Comparison of ENCODE assay signal across 8 cellular contexts in the genomic region with DNA sequence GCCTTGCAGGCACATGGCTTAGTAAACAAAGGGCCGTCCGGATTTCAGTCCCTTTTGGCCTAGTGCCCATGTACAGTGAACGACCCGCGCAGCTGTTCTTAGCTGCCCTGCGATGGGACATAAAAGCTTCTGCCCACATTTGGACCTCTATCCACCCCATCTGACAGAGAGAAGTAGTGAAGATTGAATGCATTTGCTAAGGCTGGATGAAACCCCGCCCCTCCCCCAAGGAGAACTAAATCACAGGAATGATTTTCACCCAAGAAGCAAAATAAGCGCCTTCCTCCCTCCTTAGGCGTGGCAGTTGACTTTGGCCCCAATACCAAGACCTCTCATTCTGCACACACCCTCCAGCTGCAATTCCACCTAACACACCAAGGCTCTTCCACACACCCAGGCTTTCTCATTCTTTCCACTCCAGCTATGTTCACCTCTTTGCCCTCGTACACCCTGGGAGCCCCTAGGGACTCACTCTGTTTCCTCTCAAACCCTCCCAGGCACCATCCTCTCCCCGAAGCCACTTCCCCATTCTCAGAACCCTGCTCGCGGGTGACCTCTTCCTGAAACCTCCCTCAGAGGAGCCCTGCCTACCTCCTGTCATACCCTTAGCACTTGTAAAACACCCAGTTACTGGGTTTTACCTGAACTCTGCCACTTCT. TPM values are rescaled to one million over a fixed set of nuclear protein-coding genes. Genes with fewer than 3 reads are reported as not detected.
A peak's percentile ranks its signal among the peaks of the same experiment; 100 is the strongest.
DNase-seq lines count a peak whose midpoint lies in the region; ATAC-seq and TF ChIP-seq lines count a peak whose summit lies in the region.

No MANE protein-coding gene starts in this region.

- H3K9me3 Mint-ChIP-seq in MCF 10A (ENCODE audit: unreplicated experiment) (no peaks in the 10 kb centered on the region), WTC11 (peaks cover 8% of the 10 kb centered on the region)
- H3K9me3 Mint-ChIP-seq in effector memory CD8-positive, alpha-beta T cell = no peaks in the 10 kb centered on the region
- peaks cover 0 to 6% of the 10 kb centered on the region in 2 donors for H3K9me3 Mint-ChIP-seq in stimulated activated naive CD8-positive, alpha-beta T cell treated with anti-CD3 and anti-CD28 coated beads, Interleukin-15, amount 100 ng/mL, for 72 hours

- intact Hi-C loops in MCF 10A (cut with micrococcal nuclease) (no loop called here), breast epithelium (cut with DNase I; ENCODE audit: low total_unique reads) (no loop called here)

- CTCF ChIA-PET in MCF 10A (lab: Yijun Ruan, JAX) = interaction anchor here (1.7 to 3.1 kb wide), 3 partner anchors 9 to 80 kb away, joined by 5 to 14 read pairs (median 7); a partner anchor contains a TSS
- CTCF ChIA-PET in WTC11 (lab: Charles Lee) = no interaction called here

- H3K36me3 Mint-ChIP-seq in MCF 10A (ENCODE audit: insufficient read depth, unreplicated experiment) (no peaks in the 10 kb centered on the region), WTC11 (no peaks in the 10 kb centered on the region)
- H3K36me3 Mint-ChIP-seq in effector memory CD8-positive, alpha-beta T cell (ENCODE audit: insufficient read depth) = peaks cover 5% of the 10 kb centered on the region

- peak; percentile 94 for ATAC-seq in HG02884 (IDR thresholded peaks at IDR 0.05; ENCODE audit: unreplicated experiment)
- peak; percentile 33 for ATAC-seq in effector memory CD8-positive, alpha-beta T cell (replicated peaks)
- peak; percentile 94 for ATAC-seq in stimulated activated naive CD8-positive, alpha-beta T cell treated with anti-CD3 and anti-CD28 coated beads, Interleukin-15, amount 100 ng/mL, for 72 hours
- no peak for ATAC-seq in WTC11

- no peaks in the 10 kb centered on the region for H3K36me3 ChIP-seq in breast epithelium

- H3K27me3 Mint-ChIP-seq in MCF 10A (ENCODE audit: insufficient read depth, unreplicated experiment) = no peaks in the 10 kb centered on the region
- H3K27me3 Mint-ChIP-seq in effector memory CD8-positive, alpha-beta T cell = peaks cover 37 to 45% of the 10 kb centered on the region in 2 donors
- peaks cover 42% of the 10 kb centered on the region for H3K27me3 Mint-ChIP-seq in stimulated activated naive CD8-positive, alpha-beta T cell treated with anti-CD3 and anti-CD28 coated beads, Interleukin-15, amount 100 ng/mL, for 72 hours
- H3K27me3 Mint-ChIP-seq in WTC11 (ENCODE audit: low read depth) = peaks cover 3% of the 10 kb centered on the region; the same call in 1 of the 2 replicates

- BruUV-seq in MCF 10A (replicated peaks; lab: Mats Ljungman, UMichigan) = no TSS peak

- H3K27ac Mint-ChIP-seq in MCF 10A (ENCODE audit: low read depth, unreplicated experiment) = peak overlapping the region; percentile 16
- no peak overlapping the region for H3K27ac Mint-ChIP-seq in effector memory CD8-positive, alpha-beta T cell
- H3K27ac Mint-ChIP-seq in stimulated activated naive CD8-positive, alpha-beta T cell treated with anti-CD3 and anti-CD28 coated beads, Interleukin-15, amount 100 ng/mL, for 72 hours = no peak overlapping the region
- no peak overlapping the region for H3K27ac Mint-ChIP-seq in WTC11

- no peak overlapping the region for H3K27ac ChIP-seq in breast epithelium

- no peak for TF ChIP-seq POLR2A in breast epithelium (IDR thresholded peaks at IDR 0.05)

- H3K4me3 ChIP-seq in breast epithelium = no peak overlapping the region

- no peaks in the 10 kb centered on the region for H3K9me3 ChIP-seq in breast epithelium

- H3K4me1 ChIP-seq in breast epithelium = no peaks in the 10 kb centered on the region

- no peaks in the 10 kb centered on the region for H3K27me3 ChIP-seq in breast epithelium

- peak; percentile 75 for DNase-seq in MCF 10A (ENCODE audit: unreplicated experiment)
- no peak for DNase-seq in breast epithelium (ENCODE audit: low spot score in 2 of 2)
- peak; percentile 8 for DNase-seq in NCI-H345 treated with DMSO at 0.1 percent for 48 hours (lab: John Stamatoyannopoulos, UW; ENCODE audit: unreplicated experiment)
- no peak for DNase-seq in effector memory CD8-positive, alpha-beta T cell
- peak; percentile 17 to 46 for DNase-seq in stimulated activated naive CD8-positive, alpha-beta T cell treated with anti-CD3 and anti-CD28 coated beads, Interleukin-15, amount 100 ng/mL, for 72 hours
- no peak for DNase-seq in OCI-M2 (lab: John Stamatoyannopoulos, UW; ENCODE audit: unreplicated experiment)
- DNase-seq in WTC11 (ENCODE audit: low spot score) = no peak

- TF ChIP-seq CTCF in MCF 10A (IDR thresholded peaks at IDR 0.05; ENCODE audit: unreplicated experiment) (no peak), breast epithelium (IDR thresholded peaks at IDR 0.05) (no peak), WTC11 (IDR thresholded peaks at IDR 0.05) (no peak)

- H3K4me1 Mint-ChIP-seq in MCF 10A (ENCODE audit: insufficient read depth, unreplicated experiment) (peaks cover 37% of the 10 kb centered on the region), WTC11 (no peaks in the 10 kb centered on the region)
- H3K4me1 Mint-ChIP-seq in effector memory CD8-positive, alpha-beta T cell (ENCODE audit: low read depth in 2 of 2) = peaks cover 4% of the 10 kb centered on the region in 2 donors
- peaks cover 9% of the 10 kb centered on the region for H3K4me1 Mint-ChIP-seq in stimulated activated naive CD8-positive, alpha-beta T cell treated with anti-CD3 and anti-CD28 coated beads, Interleukin-15, amount 100 ng/mL, for 72 hours

- POLR2A ChIA-PET in MCF 10A (lab: Yijun Ruan, JAX) = interaction anchor here (0.6 to 1.9 kb wide), 5 partner anchors 15 to 678 kb away, joined by 3 to 9 read pairs (median 4); no protein-coding TSS in a partner anchor
- POLR2A ChIA-PET in WTC11 (lab: Charles Lee) = no interaction called here

- H3K4me3 Mint-ChIP-seq in MCF 10A (ENCODE audit: unreplicated experiment) (peak overlapping the region; percentile 38), WTC11 (no peak overlapping the region)
- no peak overlapping the region for H3K4me3 Mint-ChIP-seq in effector memory CD8-positive, alpha-beta T cell
- H3K4me3 Mint-ChIP-seq in stimulated activated naive CD8-positive, alpha-beta T cell treated with anti-CD3 and anti-CD28 coated beads, Interleukin-15, amount 100 ng/mL, for 72 hours = peak overlapping the region in 1 of 2 donors; percentile 2

TF ChIP-seq in WTC11, 78 proteins besides CTCF, POLR2A, EP300 and RAD21 (continues in another document):
- TF ChIP-seq, protein P1, sequence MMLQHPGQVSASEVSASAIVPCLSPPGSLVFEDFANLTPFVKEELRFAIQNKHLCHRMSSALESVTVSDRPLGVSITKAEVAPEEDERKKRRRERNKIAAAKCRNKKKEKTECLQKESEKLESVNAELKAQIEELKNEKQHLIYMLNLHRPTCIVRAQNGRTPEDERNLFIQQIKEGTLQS (CRISPR knock-in tag; conservative IDR thresholded peaks at IDR 0.05) = no peak
- TF ChIP-seq, protein P2, sequence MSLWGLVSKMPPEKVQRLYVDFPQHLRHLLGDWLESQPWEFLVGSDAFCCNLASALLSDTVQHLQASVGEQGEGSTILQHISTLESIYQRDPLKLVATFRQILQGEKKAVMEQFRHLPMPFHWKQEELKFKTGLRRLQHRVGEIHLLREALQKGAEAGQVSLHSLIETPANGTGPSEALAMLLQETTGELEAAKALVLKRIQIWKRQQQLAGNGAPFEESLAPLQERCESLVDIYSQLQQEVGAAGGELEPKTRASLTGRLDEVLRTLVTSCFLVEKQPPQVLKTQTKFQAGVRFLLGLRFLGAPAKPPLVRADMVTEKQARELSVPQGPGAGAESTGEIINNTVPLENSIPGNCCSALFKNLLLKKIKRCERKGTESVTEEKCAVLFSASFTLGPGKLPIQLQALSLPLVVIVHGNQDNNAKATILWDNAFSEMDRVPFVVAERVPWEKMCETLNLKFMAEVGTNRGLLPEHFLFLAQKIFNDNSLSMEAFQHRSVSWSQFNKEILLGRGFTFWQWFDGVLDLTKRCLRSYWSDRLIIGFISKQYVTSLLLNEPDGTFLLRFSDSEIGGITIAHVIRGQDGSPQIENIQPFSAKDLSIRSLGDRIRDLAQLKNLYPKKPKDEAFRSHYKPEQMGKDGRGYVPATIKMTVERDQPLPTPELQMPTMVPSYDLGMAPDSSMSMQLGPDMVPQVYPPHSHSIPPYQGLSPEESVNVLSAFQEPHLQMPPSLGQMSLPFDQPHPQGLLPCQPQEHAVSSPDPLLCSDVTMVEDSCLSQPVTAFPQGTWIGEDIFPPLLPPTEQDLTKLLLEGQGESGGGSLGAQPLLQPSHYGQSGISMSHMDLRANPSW (CRISPR knock-in tag; conservative IDR thresholded peaks at IDR 0.05; ENCODE audit: low read depth) = no peak
- TF ChIP-seq GABPB1 (CRISPR knock-in tag; IDR thresholded peaks at IDR 0.05) = no peak
- no peak for TF ChIP-seq NR3C1 (CRISPR knock-in tag; conservative IDR thresholded peaks at IDR 0.05; ENCODE audit: low read depth)
- no peak for TF ChIP-seq FOXJ3 (CRISPR knock-in tag; IDR thresholded peaks at IDR 0.05; ENCODE audit: borderline replicate concordance)
- no peak for TF ChIP-seq ZNF317 (CRISPR knock-in tag; IDR thresholded peaks at IDR 0.05; ENCODE audit: borderline replicate concordance, low read depth)
- TF ChIP-seq, protein P3, sequence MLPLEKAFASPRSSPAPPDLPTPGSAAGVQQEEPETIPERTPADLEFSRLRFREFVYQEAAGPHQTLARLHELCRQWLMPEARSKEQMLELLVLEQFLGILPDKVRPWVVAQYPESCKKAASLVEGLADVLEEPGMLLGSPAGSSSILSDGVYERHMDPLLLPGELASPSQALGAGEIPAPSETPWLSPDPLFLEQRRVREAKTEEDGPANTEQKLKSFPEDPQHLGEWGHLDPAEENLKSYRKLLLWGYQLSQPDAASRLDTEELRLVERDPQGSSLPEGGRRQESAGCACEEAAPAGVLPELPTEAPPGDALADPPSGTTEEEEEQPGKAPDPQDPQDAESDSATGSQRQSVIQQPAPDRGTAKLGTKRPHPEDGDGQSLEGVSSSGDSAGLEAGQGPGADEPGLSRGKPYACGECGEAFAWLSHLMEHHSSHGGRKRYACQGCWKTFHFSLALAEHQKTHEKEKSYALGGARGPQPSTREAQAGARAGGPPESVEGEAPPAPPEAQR (CRISPR knock-in tag; IDR thresholded peaks at IDR 0.05) = no peak

RNA-seq across cellular contexts. Expression of a gene that starts 14.1 kb away (rescaled TPM):
- total RNA-seq in MCF 10A (2022) = 11.0 and 14.8 TPM in 2 replicates
- total RNA-seq in breast epithelium = 1 to 10 TPM; 3.8 to 4.2 (median 3.9) TPM
- 0.05 TPM in 1 of 3 replicates, not detected in the others for total RNA-seq in WTC11 (2021)

Comparison
In these comparisons a context has a peak if more than half of its experiments do, and no peak if none do; other contexts are left out.
1. DNase-seq: peak in MCF 10A (single experiment), NCI-H345 treated with DMSO at 0.1 percent for 48 hours (single experiment) and stimulated activated naive CD8-positive, alpha-beta T cell treated with anti-CD3 and anti-CD28 coated beads, Interleukin-15, amount 100 ng/mL, for 72 hours (2 of 2); none in breast epithelium (0 of 2), effector memory CD8-positive, alpha-beta T cell (0 of 3), OCI-M2 (single experiment) and WTC11 (single experiment).